Comparison of ENCODE assay signal across 9 cellular contexts in the genomic region with DNA sequence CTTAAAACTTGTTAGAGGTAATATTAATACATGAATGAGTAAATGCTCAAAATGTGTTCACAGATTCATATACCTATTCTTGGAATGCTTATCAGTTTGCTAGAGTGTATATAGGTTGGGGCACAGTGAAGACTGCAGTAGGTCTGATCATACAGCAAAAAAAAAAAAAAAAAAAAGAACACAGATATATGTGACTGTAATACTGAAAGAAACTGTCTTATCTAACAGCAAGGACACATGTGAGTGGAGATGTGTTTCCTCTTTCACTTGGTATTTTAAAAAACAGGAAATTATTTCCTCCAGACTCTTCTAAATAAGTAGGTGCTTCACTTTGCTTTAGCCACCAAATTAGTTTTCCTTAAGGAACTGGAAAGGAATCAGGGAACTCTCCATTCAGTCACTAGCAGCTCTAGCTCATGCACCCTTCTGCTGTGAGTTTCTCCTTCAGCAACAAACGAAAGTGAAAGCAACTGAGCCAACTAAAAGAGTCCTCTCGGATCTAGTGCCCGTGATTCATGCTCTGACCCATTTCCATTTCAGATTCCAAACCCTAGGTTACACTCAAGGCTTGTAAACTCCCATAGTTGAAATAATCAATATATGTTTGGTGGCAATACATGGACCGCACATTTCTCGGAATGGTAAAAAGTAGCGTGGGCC.
DNase-seq lines count a peak whose midpoint lies in the region; ATAC-seq, FAIRE-seq and TF ChIP-seq lines count a peak whose summit lies in the region.
"Had no signal": no experiment of that assay in that cellular context is flagged by ENCODE, and none has a peak within 500 bp of the region (broad histone marks: within the 10 kb centered on the region; RNA-seq: fewer than 3 reads in every experiment).

No MANE protein-coding gene starts in this region.

- H3K4me3 ChIP-seq in smooth muscle cell, result no peak overlapping the region

- H4K20me1 ChIP-seq in smooth muscle cell (ENCODE audit: low read depth), result no peaks in the 10 kb centered on the region

- no peaks in the 10 kb centered on the region for H3K27me3 ChIP-seq in smooth muscle cell (ENCODE audit: low read depth)

- DNase-seq in D721Med (ENCODE audit: insufficient read length, low spot score) (no peak), T-helper 1 cell (peak in 3 of 5 donors; percentile 1 to 54 (median 1)), fibroblast of gingiva (ENCODE audit: low read depth) (peak; percentile 53), smooth muscle cell (lab: John Stamatoyannopoulos, UW; ENCODE audit: unreplicated experiment) (no peak), NCI-H2171 (lab: John Stamatoyannopoulos, UW) (no peak), nephron progenitor cell (no peak)

- no peaks in the 10 kb centered on the region for H3K79me2 ChIP-seq in smooth muscle cell (ENCODE audit: low read depth)

- peak overlapping the region; percentile 56 for H2AFZ ChIP-seq in smooth muscle cell (ENCODE audit: low read depth)

- no peak overlapping the region for H3K9ac ChIP-seq in smooth muscle cell (ENCODE audit: low read depth)

- H3K4me1 ChIP-seq in smooth muscle cell (ENCODE audit: low read depth), result no peaks in the 10 kb centered on the region

- no peaks in the 10 kb centered on the region for H3K36me3 Mint-ChIP-seq in nephron progenitor cell (ENCODE audit: low read depth)

- WGBS in smooth muscle cell (ENCODE audit: low lambda C conversion rate), result 89% methylated on average over 6 of the region's 6 CpGs

- no peaks in the 10 kb centered on the region for H3K9me3 Mint-ChIP-seq in nephron progenitor cell

- FAIRE-seq in D721Med (lab: Jason Lieb, UNC), result peak; percentile 97
- FAIRE-seq: islet of Langerhans had no signal

- H3K4me1 Mint-ChIP-seq in nephron progenitor cell, result no peaks in the 10 kb centered on the region

- H3K36me3 ChIP-seq in smooth muscle cell (ENCODE audit: low read depth), result no peaks in the 10 kb centered on the region

- TF ChIP-seq CTCF in D721Med (IDR thresholded peaks at IDR 0.05; ENCODE audit: insufficient read depth, missing control alignments) (no peak), smooth muscle cell (IDR thresholded peaks at IDR 0.05; ENCODE audit: borderline replicate concordance, insufficient read depth, poor library complexity, severe bottlenecking) (no peak), nephron progenitor cell (IDR thresholded peaks at IDR 0.05) (no peak)

- peak; percentile 91 for ATAC-seq in GM19452 (IDR thresholded peaks at IDR 0.05; ENCODE audit: unreplicated experiment)
- peak; percentile 91 for ATAC-seq in HG03558 (IDR thresholded peaks at IDR 0.05; ENCODE audit: extremely low read depth, unreplicated experiment)

- H3K27ac Mint-ChIP-seq in nephron progenitor cell, result no peak overlapping the region

- no peak overlapping the region for H3K4me3 Mint-ChIP-seq in nephron progenitor cell

- no peaks in the 10 kb centered on the region for H3K9me3 ChIP-seq in smooth muscle cell (replicated peaks; ENCODE audit: low read depth)

- H3K27ac ChIP-seq in smooth muscle cell (ENCODE audit: low read depth), result no peak overlapping the region

- no peaks in the 10 kb centered on the region for H3K27me3 Mint-ChIP-seq in nephron progenitor cell (ENCODE audit: low read depth, poor library complexity)

- H3F3A ChIP-seq in smooth muscle cell (ENCODE audit: low read depth), result no peaks in the 10 kb centered on the region

- no peak overlapping the region for H3K4me2 ChIP-seq in smooth muscle cell

Comparison
In these comparisons a context has a peak if more than half of its experiments do, and no peak if none do; other contexts are left out.
1. DNase-seq: peak in T-helper 1 cell (3 of 5) and fibroblast of gingiva (single experiment); none in D721Med (single experiment), smooth muscle cell (single experiment), NCI-H2171 (single experiment) and nephron progenitor cell (single experiment).